Comparison of ENCODE assay signal across 26 cellular contexts in genomic region chr10:50456711-50457110, GRCh38.
DNase-seq lines count a peak whose midpoint lies in the region; ATAC-seq and TF ChIP-seq lines count a peak whose summit lies in the region.
"Had no signal": no experiment of that assay in that cellular context is flagged by ENCODE, and none has a peak within 500 bp of the region (broad histone marks: within the 10 kb centered on the region; RNA-seq: fewer than 3 reads in every experiment).

No MANE protein-coding gene starts in this region.

- no peaks in the 10 kb centered on the region for H3K9me3 Mint-ChIP-seq in activated naive CD4-positive, alpha-beta T cell treated with anti-CD3 and anti-CD28 coated beads, Interleukin-2, amount 50 U/mL, for 72 hours
- H3K9me3 Mint-ChIP-seq: activated naive CD4-positive, alpha-beta T cell treated with anti-CD3 and anti-CD28 coated beads, Interleukin-2, amount 50 U/mL, for 24 hours; activated T-helper 17 cell treated with anti-CD3 and anti-CD28 coated beads, Interleukin-2, amount 50 U/mL, for 72 hours; CD4-positive, alpha-beta T cell; dendritic cell treated with granulocyte-macrophage colony-stimulating factor and Interleukin-4, amounts not matched to agents 40 ng/mL and 50 ng/mL, for 4 days; natural killer cell treated with Interleukin-12 subunit alpha and Interleukin-12 subunit beta and Interleukin-15 and Interleukin-18, amount 100 ng/mL, for 72 hours; stimulated activated memory B cell treated with anti-CD40 and anti-IgM and Interleukin-4, amounts not matched to agents 10 μg/mL and 1 μg/mL and 100 μg/mL, for 72 hours had no signal

- CTCF ChIA-PET in GM10248 (lab: Yijun Ruan, JAX) = interaction anchor here (3.3 kb wide), 1 partner anchor 40 kb away, joined by 13 read pairs; no protein-coding TSS in a partner anchor

- POLR2A ChIA-PET in GM10248 (lab: Yijun Ruan, JAX) = no interaction called here

- H3K36me3 Mint-ChIP-seq in activated naive CD4-positive, alpha-beta T cell treated with anti-CD3 and anti-CD28 coated beads, Interleukin-2, amount 50 U/mL, for 72 hours = peaks cover 0 to 6% of the 10 kb centered on the region in 2 donors

- no peak for TF ChIP-seq CTCF in GM10248 (IDR thresholded peaks at IDR 0.05; ENCODE audit: control extremely low read depth, extremely low read depth, low read depth, missing control alignments)

- DNase-seq in GM10248 (ENCODE audit: extremely low spot score) = peak; percentile 23
- no peak for DNase-seq in activated naive CD4-positive, alpha-beta T cell treated with anti-CD3 and anti-CD28 coated beads, Interleukin-2, amount 50 U/mL, for 72 hours (ENCODE audit: low spot score in 2 of 2)
- no peak for DNase-seq in COLO668 (lab: John Stamatoyannopoulos, UW; ENCODE audit: unreplicated experiment)
- no peak for DNase-seq in HuH-7 (ENCODE audit: low spot score)
- DNase-seq in inferior parietal cortex (ENCODE audit: extremely low spot score) = no peak
- DNase-seq: 8988T; activated CD4-positive, alpha-beta T cell treated with anti-CD3 and anti-CD28 coated beads, Interleukin-2, amount 10 ng/mL, durations not matched to agents 7 days and 5 days; anterior cingulate cortex; CD4-positive, alpha-beta T cell; DMS 273 treated with DMSO at 0.1 percent for 48 hours; GOT3; lower lobe of right lung; NCI-H2081 treated with DMSO at 0.1 percent for 48 hours; NCI-H82; OCI-M1; ovary; upper lobe of right lung; WERI-Rb-1 had no signal

- H3K27ac Mint-ChIP-seq in activated naive CD4-positive, alpha-beta T cell treated with anti-CD3 and anti-CD28 coated beads, Interleukin-2, amount 50 U/mL, for 72 hours = no peak overlapping the region
- H3K27ac Mint-ChIP-seq: activated CD4-positive, alpha-beta T cell treated with anti-CD3 and anti-CD28 coated beads, Interleukin-2, amount 10 ng/mL, durations not matched to agents 7 days and 5 days; activated naive CD4-positive, alpha-beta T cell treated with anti-CD3 and anti-CD28 coated beads, Interleukin-2, amount 50 U/mL, for 24 hours; activated T-helper 17 cell treated with anti-CD3 and anti-CD28 coated beads, Interleukin-2, amount 50 U/mL, for 72 hours; CD4-positive, alpha-beta T cell; dendritic cell treated with granulocyte-macrophage colony-stimulating factor and Interleukin-4, amounts not matched to agents 40 ng/mL and 50 ng/mL, for 4 days; natural killer cell treated with Interleukin-12 subunit alpha and Interleukin-12 subunit beta and Interleukin-15 and Interleukin-18, amount 100 ng/mL, for 72 hours had no signal

- ATAC-seq in GM18858 (IDR thresholded peaks at IDR 0.05; ENCODE audit: unreplicated experiment) (peak; percentile 29), GM21390 (IDR thresholded peaks at IDR 0.05; ENCODE audit: unreplicated experiment) (peak; percentile 33), HG02798 (IDR thresholded peaks at IDR 0.05; ENCODE audit: poor library complexity, unreplicated experiment) (peak; percentile 42)
- no peak for ATAC-seq in activated naive CD4-positive, alpha-beta T cell treated with anti-CD3 and anti-CD28 coated beads, Interleukin-2, amount 50 U/mL, for 72 hours
- ATAC-seq: activated T-helper 17 cell treated with anti-CD3 and anti-CD28 coated beads, Interleukin-2, amount 50 U/mL, for 72 hours; lower lobe of right lung; natural killer cell treated with Interleukin-12 subunit alpha and Interleukin-12 subunit beta and Interleukin-15 and Interleukin-18, amount 100 ng/mL, for 72 hours; stimulated activated memory B cell treated with anti-CD40 and anti-IgM and Interleukin-4, amounts not matched to agents 10 μg/mL and 1 μg/mL and 100 μg/mL, for 72 hours; upper lobe of right lung had no signal

Comparison
In these comparisons a context has a peak if more than half of its experiments do, and no peak if none do; other contexts are left out.
1. ATAC-seq: peak in GM18858 (single experiment), GM21390 (single experiment) and HG02798 (single experiment); none in activated naive CD4-positive, alpha-beta T cell treated with anti-CD3 and anti-CD28 coated beads, Interleukin-2, amount 50 U/mL, for 72 hours (0 of 2).